In genomic region chr6:35498407-35499045, GRCh38 we compare ENCODE assay signal across 9 cellular contexts. TPM values are rescaled to one million over a fixed set of nuclear protein-coding genes. Genes with fewer than 3 reads are reported as not detected.
DNase-seq lines count a peak whose midpoint lies in the region; TF ChIP-seq lines count a peak whose summit lies in the region.
"Had no signal": no experiment of that assay in that cellular context is flagged by ENCODE, and none has a peak within 500 bp of the region (broad histone marks: within the 10 kb centered on the region; RNA-seq: fewer than 3 reads in every experiment).

No MANE protein-coding gene starts in this region.

- peaks cover 0 to 14% (median 2%) of the 10 kb centered on the region in 4 donors for H3K27me3 ChIP-seq in esophagus muscularis mucosa

- peak overlapping the region; percentile 75 for H3K4me3 Mint-ChIP-seq in progenitor cell of endocrine pancreas (ENCODE audit: low read depth)

- H3K9me3 Mint-ChIP-seq in progenitor cell of endocrine pancreas (ENCODE audit: low read depth), result no peaks in the 10 kb centered on the region

- H3K36me3 ChIP-seq in esophagus muscularis mucosa, result no peaks in the 10 kb centered on the region

- peaks cover 36 to 45% (median 41%) of the 10 kb centered on the region in 4 donors for H3K4me1 ChIP-seq in esophagus muscularis mucosa

- peaks cover 24% of the 10 kb centered on the region for H3K27me3 Mint-ChIP-seq in progenitor cell of endocrine pancreas

- H3K27ac Mint-ChIP-seq in progenitor cell of endocrine pancreas, result peak overlapping the region; percentile 93

- no peaks in the 10 kb centered on the region for H3K36me3 Mint-ChIP-seq in progenitor cell of endocrine pancreas (ENCODE audit: insufficient read depth)

- CTCF ChIA-PET in RWPE1 (lab: Yijun Ruan, JAX), result interaction anchor here (0.6 kb wide), 2 partner anchors 46 to 187 kb away, joined by 3 read pairs; partner anchors contain the start of gene FANCE

- POLR2A ChIA-PET in RWPE1 (lab: Yijun Ruan, JAX; ENCODE audit: low non-redundant PET), result interaction anchor here (1.7 kb wide), 1 partner anchor 25 kb away, joined by 3 read pairs; no protein-coding TSS in a partner anchor

- no peak for TF ChIP-seq CTCF in RWPE1 (conservative IDR thresholded peaks at IDR 0.05; ENCODE audit: low read depth)
- no peak for TF ChIP-seq CTCF in esophagus muscularis mucosa (IDR thresholded peaks at IDR 0.05)
- no peak for TF ChIP-seq CTCF in progenitor cell of endocrine pancreas (IDR thresholded peaks at IDR 0.05; ENCODE audit: unreplicated experiment)

- TF ChIP-seq EP300 in esophagus muscularis mucosa (IDR thresholded peaks at IDR 0.05), result no peak

- intact Hi-C loops in esophagus muscularis mucosa (cut with DNase I), result no loop called here

- peaks cover 18% of the 10 kb centered on the region for H3K4me1 Mint-ChIP-seq in progenitor cell of endocrine pancreas (ENCODE audit: low read depth)

- TF ChIP-seq POLR2A in esophagus muscularis mucosa (IDR thresholded peaks at IDR 0.05; ENCODE audit: low read depth), result no peak

- peak overlapping the region; percentile 99 for H3K27ac ChIP-seq in RWPE1
- H3K27ac ChIP-seq in esophagus muscularis mucosa (replicated peaks in 1 of 4), result peak overlapping the region; percentile 97 to 100 (median 99)

- WGBS in esophagus muscularis mucosa, result 65% methylated on average over 5 of the region's 15 CpGs

- peak overlapping the region; percentile 84 to 99 (median 88) for H3K4me3 ChIP-seq in esophagus muscularis mucosa

- DNase-seq in GF-D8 (lab: John Stamatoyannopoulos, UW) (peak; percentile 23), RWPE1 (ENCODE audit: low spot score) (no peak), esophagus muscularis mucosa (ENCODE audit: extremely low spot score) (no peak), progenitor cell of endocrine pancreas (ENCODE audit: low spot score, unreplicated experiment) (no peak), NCI-H1092 treated with DMSO at 0.1 percent for 48 hours (lab: John Stamatoyannopoulos, UW) (no peak), NCI-H510A (lab: John Stamatoyannopoulos, UW) (no peak), DMS 273 treated with DMSO at 0.1 percent for 48 hours (lab: John Stamatoyannopoulos, UW) (no peak), NCI-H2029 treated with DMSO at 0.1 percent for 48 hours (lab: John Stamatoyannopoulos, UW) (no peak)
- DNase-seq: NCI-H1105 treated with DMSO at 0.1 percent for 48 hours had no signal

- H3K9me3 ChIP-seq in esophagus muscularis mucosa, result no peaks in the 10 kb centered on the region

RNA-seq across cellular contexts. Expression of gene TEAD3, which starts 1.6 kb away (rescaled TPM):
- 100 to 1,000 TPM in 1 of 4 donors, 10 to 100 TPM in 3; 71.4 to 123 (median 78.5) TPM for total RNA-seq in esophagus muscularis mucosa
- 42.5 and 43.4 TPM in 2 replicates for total RNA-seq in progenitor cell of endocrine pancreas

RNA-seq across cellular contexts. Expression of gene TULP1, which starts 14.2 kb away (rescaled TPM):
- total RNA-seq in esophagus muscularis mucosa (1 to 10 TPM in 1 of 4 donors, not detected in 3; 1.2 TPM), progenitor cell of endocrine pancreas (0.22 TPM in 2 replicates)

RNA-seq across cellular contexts. Expression of gene RPL10A, which starts 30.3 kb away (rescaled TPM):
- total RNA-seq in esophagus muscularis mucosa (1,000 to 10,000 TPM; 1,484 to 1,840 (median 1,566) TPM), progenitor cell of endocrine pancreas (1,416 and 1,451 TPM in 2 replicates)

RNA-seq across cellular contexts. Expression of gene FANCE, which starts 46.4 kb away (rescaled TPM):
- total RNA-seq in esophagus muscularis mucosa, result 1 to 10 TPM; 1.7 to 6.3 (median 5.0) TPM
- 9.3 and 10.6 TPM in 2 replicates for total RNA-seq in progenitor cell of endocrine pancreas
